In the genomic region with DNA sequence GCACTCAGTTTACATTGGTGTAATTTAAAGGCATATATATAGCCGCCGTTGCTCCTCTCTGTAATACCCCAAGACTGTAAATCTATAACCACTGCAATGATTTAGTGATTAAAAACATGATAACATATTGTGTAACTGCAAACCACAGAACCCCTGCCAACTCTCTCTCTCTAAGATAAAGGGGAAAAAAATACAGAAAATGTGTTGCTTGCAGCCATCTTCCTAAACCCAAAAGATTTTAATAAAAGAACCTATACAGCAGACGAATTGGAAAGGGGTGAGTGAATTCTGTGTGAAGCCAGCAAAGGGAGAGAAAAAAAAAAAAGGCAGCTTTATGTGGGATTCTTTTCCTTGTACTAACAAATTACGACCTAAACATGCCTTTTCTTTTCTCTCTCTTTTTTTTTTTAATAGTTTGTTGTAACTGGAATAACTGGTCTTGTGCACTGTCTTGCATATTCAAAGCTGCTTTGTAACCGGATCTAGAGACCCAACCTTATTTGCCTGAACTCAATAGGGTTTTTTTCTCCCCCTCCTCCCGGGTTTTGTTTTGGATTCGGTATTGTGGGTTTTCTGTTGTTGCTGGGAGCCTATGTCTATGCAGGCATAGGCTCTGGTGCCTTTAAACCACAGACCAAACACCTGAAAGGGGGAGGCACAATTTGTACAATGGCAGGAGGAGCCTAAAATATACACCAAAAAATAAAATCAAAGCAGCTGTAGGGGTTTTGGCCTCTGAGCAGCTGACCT, we compare ENCODE assay signal across 10 cellular contexts.
DNase-seq lines count a peak whose midpoint lies in the region; FAIRE-seq and TF ChIP-seq lines count a peak whose summit lies in the region.
"Had no signal": no experiment of that assay in that cellular context is flagged by ENCODE, and none has a peak within 500 bp of the region (broad histone marks: within the 10 kb centered on the region; RNA-seq: fewer than 3 reads in every experiment).

No MANE protein-coding gene starts in this region.

- FAIRE-seq in TTC549 (lab: Jason Lieb, UNC), result peak; percentile 74

- peaks cover 0 to 61% (median 41%) of the 10 kb centered on the region in 4 donors for H3K4me1 ChIP-seq in tibial artery

- H3K27me3 ChIP-seq in tibial artery, result no peaks in the 10 kb centered on the region

- intact Hi-C loops in tibial artery (cut with DNase I; ENCODE audit: low total_unique reads), result loop anchor here (10.0 kb wide), 1 partner anchor 110 kb away; no protein-coding TSS in a partner anchor

- peak overlapping the region; percentile 9; the same call in 1 of the 2 replicates for H3K4me3 ChIP-seq in iPS-18c (ENCODE audit: insufficient read depth, low read depth, low read length)
- peak overlapping the region; percentile 84 to 88 for H3K4me3 ChIP-seq in tibial artery

- H3K36me3 ChIP-seq in tibial artery, result no peaks in the 10 kb centered on the region

- no peaks in the 10 kb centered on the region for H3K9me3 ChIP-seq in iPS-18c (ENCODE audit: control insufficient read depth, insufficient read depth, low read length)
- H3K9me3 ChIP-seq in tibial artery, result no peaks in the 10 kb centered on the region

- TF ChIP-seq CTCF in tibial artery (IDR thresholded peaks at IDR 0.05), result no peak

- peak overlapping the region; percentile 99 for H3K27ac ChIP-seq in tibial artery

- DNase-seq in NCI-H2107 treated with DMSO at 0.1 percent for 48 hours (lab: John Stamatoyannopoulos, UW; ENCODE audit: unreplicated experiment), result peak; percentile 90
- DNase-seq in NCI-H2107 (lab: John Stamatoyannopoulos, UW), result no peak
- DNase-seq in tibial artery, result no peak
- no peak for DNase-seq in NCI-H774 (lab: John Stamatoyannopoulos, UW)
- no peak for DNase-seq in activated T-cell treated with anti-CD3 and anti-CD28 coated beads, Interleukin-2, amount 50 U/mL, for 48 hours
- DNase-seq in HK-2 (ENCODE audit: unreplicated experiment), result no peak
- DNase-seq: activated T-cell treated with anti-CD3 and anti-CD28 coated beads, Interleukin-2, amount 50 U/mL, for 1 hour; AML-193 had no signal
